ENCODE assay signal across 10 cellular contexts in the genomic region with DNA sequence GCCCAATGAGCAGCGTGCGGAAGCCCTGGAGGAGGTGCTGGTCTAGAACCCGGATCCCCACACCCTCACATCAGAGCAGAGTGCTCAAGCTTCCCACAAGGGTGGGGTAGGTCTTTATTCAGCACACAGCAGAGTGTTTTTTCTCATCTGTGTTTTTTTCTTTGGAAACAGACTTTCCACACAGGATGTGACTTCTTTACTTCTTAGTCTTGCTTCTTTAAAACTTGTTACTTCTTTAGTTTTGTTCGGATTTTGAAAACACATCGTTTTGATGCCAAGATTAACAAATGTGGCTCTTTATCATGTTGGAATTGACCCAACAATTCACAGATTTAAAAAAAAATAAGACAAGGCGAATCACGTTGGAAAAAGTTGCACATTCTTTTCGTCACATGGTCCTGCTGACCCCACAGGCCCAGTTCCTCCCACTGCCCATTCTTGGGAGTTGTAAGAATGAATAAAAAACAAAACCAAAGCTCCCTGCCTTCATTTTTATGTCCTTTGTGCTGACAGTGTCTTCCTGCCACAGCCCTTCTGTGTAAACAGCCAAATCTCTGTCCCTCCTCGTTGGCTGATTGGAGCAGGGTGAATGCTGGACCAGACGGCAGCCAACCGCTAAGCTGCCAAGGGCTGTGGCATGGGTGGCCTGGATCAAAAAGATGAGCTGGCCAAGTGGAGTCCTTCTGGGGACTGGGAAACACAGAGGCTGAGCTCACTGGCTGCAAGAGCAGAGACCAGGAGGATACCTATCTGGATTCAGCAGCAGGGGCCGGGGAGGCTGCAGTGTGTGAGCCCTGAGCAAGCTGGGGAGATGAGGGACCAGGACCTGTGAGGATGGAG.
DNase-seq lines count a peak whose midpoint lies in the region; ATAC-seq and TF ChIP-seq lines count a peak whose summit lies in the region.
"Had no signal": no experiment of that assay in that cellular context is flagged by ENCODE, and none has a peak within 500 bp of the region (broad histone marks: within the 10 kb centered on the region; RNA-seq: fewer than 3 reads in every experiment).

No MANE protein-coding gene starts in this region.

- no peaks in the 10 kb centered on the region for H3K9me3 Mint-ChIP-seq in activated naive CD4-positive, alpha-beta T cell treated with anti-CD3 and anti-CD28 coated beads, Interleukin-2, amount 50 U/mL, for 72 hours

- WGBS in heart left ventricle, 4 donors, result 40 to 52% (median 49%) methylated on average over 12 of the region's 12 CpGs
- 42 to 45% (median 44%) methylated on average over 12 of the region's 12 CpGs for WGBS in psoas muscle, 3 donors

- H3K4me3 ChIP-seq in AG10803 (ENCODE audit: low read length) (no peak overlapping the region), brain microvascular endothelial cell (ENCODE audit: low read depth, low read length) (no peak overlapping the region), heart left ventricle (no peak overlapping the region), psoas muscle (no peak overlapping the region)
- H3K4me3 ChIP-seq: BLaER1 treated with 17β-estradiol and CSF1 and Interleukin-3, amounts not matched to agents 10 nM and 100 nM had no signal

- ATAC-seq in heart left ventricle (peak; percentile 45 to 86 (median 82)), psoas muscle (peak; percentile 30 to 77 (median 48)), HG03175 (IDR thresholded peaks at IDR 0.05; ENCODE audit: unreplicated experiment) (no peak)
- ATAC-seq in activated naive CD4-positive, alpha-beta T cell treated with anti-CD3 and anti-CD28 coated beads, Interleukin-2, amount 50 U/mL, for 72 hours, result no peak

- no peak overlapping the region for H3K27ac Mint-ChIP-seq in activated naive CD4-positive, alpha-beta T cell treated with anti-CD3 and anti-CD28 coated beads, Interleukin-2, amount 50 U/mL, for 72 hours

- TF ChIP-seq CTCF in AG10803 (conservative IDR thresholded peaks at IDR 0.05; ENCODE audit: low read length) (no peak), brain microvascular endothelial cell (IDR thresholded peaks at IDR 0.05; ENCODE audit: low read depth, low read length, missing control alignments) (no peak), heart left ventricle (IDR thresholded peaks at IDR 0.05) (no peak), psoas muscle (IDR thresholded peaks at IDR 0.05) (no peak)

- in situ Hi-C loops in brain microvascular endothelial cell (cut with HindIII; ENCODE audit: low pct_ligation_motif_present, low sequenced_read_pairs), result no loop called here

- intact Hi-C loops in heart left ventricle (cut with DNase I), result no loop called here
- intact Hi-C loops in psoas muscle (cut with DNase I), result no loop called here

- H3K36me3 ChIP-seq in brain microvascular endothelial cell (replicated peaks) (no peaks in the 10 kb centered on the region), heart left ventricle (no peaks in the 10 kb centered on the region), psoas muscle (ENCODE audit: insufficient read depth in 1 of 2, low read depth in 1 of 2) (no peaks in the 10 kb centered on the region)
- H3K36me3 ChIP-seq: BLaER1 treated with 17β-estradiol and CSF1 and Interleukin-3, amounts not matched to agents 10 nM and 100 nM had no signal

- H3K27me3 ChIP-seq in brain microvascular endothelial cell (replicated peaks) (no peaks in the 10 kb centered on the region), heart left ventricle (no peaks in the 10 kb centered on the region), psoas muscle (ENCODE audit: insufficient read depth in 3 of 3, low read length in 2 of 3) (peaks cover 2 to 12% (median 3%) of the 10 kb centered on the region in 3 donors)
- H3K27me3 ChIP-seq: BLaER1 treated with 17β-estradiol and CSF1 and Interleukin-3, amounts not matched to agents 10 nM and 100 nM had no signal

- H3K36me3 Mint-ChIP-seq in activated naive CD4-positive, alpha-beta T cell treated with anti-CD3 and anti-CD28 coated beads, Interleukin-2, amount 50 U/mL, for 72 hours, result no peaks in the 10 kb centered on the region

- TF ChIP-seq POLR2A in heart left ventricle (IDR thresholded peaks at IDR 0.05), result no peak

- H3K27ac ChIP-seq in brain microvascular endothelial cell, result no peak overlapping the region
- peak overlapping the region in 9 of 12 donors; percentile 11 to 66 (median 37) for H3K27ac ChIP-seq in heart left ventricle
- H3K27ac ChIP-seq in psoas muscle, result no peak overlapping the region
- H3K27ac ChIP-seq: BLaER1 treated with 17β-estradiol and CSF1 and Interleukin-3, amounts not matched to agents 10 nM and 100 nM had no signal

- DNase-seq in AG10803 (ENCODE audit: low read depth) (peak; percentile 68), brain microvascular endothelial cell (peak; percentile 37), heart left ventricle (peak in 3 of 5 donors; percentile 23 to 64 (median 52)), psoas muscle (peak; percentile 52 to 76), NCI-H1092 treated with DMSO at 0.1 percent for 48 hours (lab: John Stamatoyannopoulos, UW) (no peak), NCI-H1417 treated with DMSO at 0.1 percent for 48 hours (lab: John Stamatoyannopoulos, UW) (no peak)
- no peak for DNase-seq in activated naive CD4-positive, alpha-beta T cell treated with anti-CD3 and anti-CD28 coated beads, Interleukin-2, amount 50 U/mL, for 72 hours (ENCODE audit: low spot score in 2 of 2)
- DNase-seq: NCI-H1092 had no signal

- H3K4me1 ChIP-seq in heart left ventricle (peaks cover 0 to 17% (median 4%) of the 10 kb centered on the region in 12 donors), psoas muscle (peaks cover 5% of the 10 kb centered on the region)
- H3K4me1 ChIP-seq: BLaER1 treated with 17β-estradiol and CSF1 and Interleukin-3, amounts not matched to agents 10 nM and 100 nM had no signal

- H3K9me3 ChIP-seq in heart left ventricle (peaks cover 0 to 14% (median 4%) of the 10 kb centered on the region in 12 donors), psoas muscle (peaks cover 11% of the 10 kb centered on the region)

Comparison
In these comparisons a context has a peak if more than half of its experiments do, and no peak if none do; other contexts are left out.
1. DNase-seq: peak in AG10803 (single experiment), brain microvascular endothelial cell (single experiment), heart left ventricle (3 of 5) and psoas muscle (2 of 2); none in NCI-H1092 treated with DMSO at 0.1 percent for 48 hours (single experiment), activated naive CD4-positive, alpha-beta T cell treated with anti-CD3 and anti-CD28 coated beads, Interleukin-2, amount 50 U/mL, for 72 hours (0 of 2) and NCI-H1417 treated with DMSO at 0.1 percent for 48 hours (single experiment).
2. H3K27ac ChIP-seq: peak in heart left ventricle (9 of 12); none in brain microvascular endothelial cell (single experiment) and psoas muscle (single experiment).
3. ATAC-seq: peak in heart left ventricle (4 of 4) and psoas muscle (4 of 4); none in activated naive CD4-positive, alpha-beta T cell treated with anti-CD3 and anti-CD28 coated beads, Interleukin-2, amount 50 U/mL, for 72 hours (0 of 2) and HG03175 (single experiment).